10 cellular contexts compared by ENCODE assay signal in genomic region chrX:155251391-155251790, GRCh38.
"Had no signal": no experiment of that assay in that cellular context is flagged by ENCODE, and none has a peak within 500 bp of the region (broad histone marks: within the 10 kb centered on the region; RNA-seq: fewer than 3 reads in every experiment).

No MANE protein-coding gene starts in this region.

- H3K9me3 ChIP-seq: HAP-1 had no signal

- H3K9ac ChIP-seq: GM23248 had no signal

- H3K4me1 ChIP-seq: HAP-1 had no signal

- H3K4me3 ChIP-seq: GM23248, GM23338, HAP-1 had no signal

- H3K4me3 Mint-ChIP-seq: GM23338, H9, HFFc6 had no signal

- H2AFZ ChIP-seq: GM23248, GM23338 had no signal

- H3K4me2 ChIP-seq: GM23338 had no signal

- ATAC-seq: HCT116 had no signal

- H3K27ac ChIP-seq: GM23248 had no signal

- H3K27ac Mint-ChIP-seq: GM23338, H9, HFFc6 had no signal

- H3K9me3 Mint-ChIP-seq: GM23338, HFFc6 had no signal

- H3K36me3 ChIP-seq: HAP-1 had no signal

- DNase-seq: GM23248, GOT3, H7, H9, HCEC 1CT, HFFc6 had no signal

- FAIRE-seq: H54 had no signal
